1 cellular context compared by ENCODE assay signal in genomic region chr2:32627901-32628645, GRCh38.
A peak's percentile ranks its signal among the peaks of the same experiment; 100 is the strongest.
TF ChIP-seq lines count a peak whose summit lies in the region.

Gene TTC27 (plus strand): TSS chr2:32628050. CDS start chr2:32628293, 243 bp downstream.

TF ChIP-seq in HepG2, 621 proteins besides CTCF, POLR2A, EP300 and RAD21 (continued from another document and continues in another):
- TF ChIP-seq MIER3 (CRISPR knock-in tag; IDR thresholded peaks at IDR 0.05; ENCODE audit: borderline replicate concordance) (no peak; the same call in 1 of the 2 replicates), ZNF260 (CRISPR knock-in tag; IDR thresholded peaks at IDR 0.05; ENCODE audit: borderline replicate concordance, low read depth) (no peak), ZBTB33 (CRISPR knock-in tag; IDR thresholded peaks at IDR 0.05) (no peak; the same call in 1 of the 2 replicates), ZNF781 (CRISPR knock-in tag; IDR thresholded peaks at IDR 0.05; ENCODE audit: borderline replicate concordance, not compliant biosample characterization) (peak; percentile 44), GLI4 (CRISPR knock-in tag; IDR thresholded peaks at IDR 0.05; ENCODE audit: borderline replicate concordance) (peak; percentile 87; the same call in 1 of the 2 replicates), ZNF761 (CRISPR knock-in tag; conservative IDR thresholded peaks at IDR 0.05) (peak; percentile 71; the same call in 1 of the 2 replicates), POGK (CRISPR knock-in tag; conservative IDR thresholded peaks at IDR 0.05) (peak; percentile 94), ZNF274 (CRISPR knock-in tag; IDR thresholded peaks at IDR 0.05) (peak; percentile 75), ZSCAN25 (CRISPR knock-in tag; IDR thresholded peaks at IDR 0.05) (no peak), NFRKB (IDR thresholded peaks at IDR 0.05) (no peak; the same call in 1 of the 2 replicates), NCOA5 (CRISPR knock-in tag; IDR thresholded peaks at IDR 0.05) (no peak), REXO4 (CRISPR knock-in tag; IDR thresholded peaks at IDR 0.05; ENCODE audit: borderline replicate concordance) (no peak), NFAT5 (CRISPR knock-in tag; IDR thresholded peaks at IDR 0.05) (no peak), ZNF20 (CRISPR knock-in tag; IDR thresholded peaks at IDR 0.05) (no peak), REPIN1 (CRISPR knock-in tag; IDR thresholded peaks at IDR 0.05; ENCODE audit: borderline replicate concordance, low read depth) (no peak), EHMT2 (IDR thresholded peaks at IDR 0.05; ENCODE audit: borderline replicate concordance, low read depth, low read length) (no peak), HDAC1 (CRISPR knock-in tag; IDR thresholded peaks at IDR 0.05) (peak; percentile 99), ZMYM3 (CRISPR knock-in tag; IDR thresholded peaks at IDR 0.05) (peak; percentile 38; the same call in 1 of the 2 replicates), ZNF83 (CRISPR knock-in tag; IDR thresholded peaks at IDR 0.05; ENCODE audit: borderline replicate concordance) (no peak), ZNF503 (CRISPR knock-in tag; IDR thresholded peaks at IDR 0.05) (peak; percentile 49; the same call in 1 of the 2 replicates), ZNF205 (CRISPR knock-in tag; IDR thresholded peaks at IDR 0.05) (peak; percentile 86), ZC3H13 (CRISPR knock-in tag; IDR thresholded peaks at IDR 0.05) (peak; percentile 75; the same call in 1 of the 2 replicates), HMGXB4 (CRISPR knock-in tag; IDR thresholded peaks at IDR 0.05; ENCODE audit: borderline replicate concordance in 1 of 2, low read depth in 1 of 2) (peak; percentile 69 to 74; a peak in 3 of 4 replicates), GMEB2 (CRISPR knock-in tag; IDR thresholded peaks at IDR 0.05; ENCODE audit: low read depth) (no peak), GLMP (CRISPR knock-in tag; IDR thresholded peaks at IDR 0.05; ENCODE audit: borderline replicate concordance) (no peak), MTA3 (CRISPR knock-in tag; IDR thresholded peaks at IDR 0.05) (no peak), ZSCAN30 (CRISPR knock-in tag; IDR thresholded peaks at IDR 0.05) (no peak), ZNF839 (CRISPR knock-in tag; IDR thresholded peaks at IDR 0.05; ENCODE audit: borderline replicate concordance) (no peak), ZFP91 (CRISPR knock-in tag; IDR thresholded peaks at IDR 0.05; ENCODE audit: borderline replicate concordance) (peak; percentile 52; the same call in 1 of the 2 replicates), ZNF256 (CRISPR knock-in tag; conservative IDR thresholded peaks at IDR 0.05) (peak; percentile 20; the same call in 1 of the 2 replicates), ZNF580 (CRISPR knock-in tag; IDR thresholded peaks at IDR 0.05; ENCODE audit: borderline replicate concordance, low read depth) (0 out of 2 replicates have a peak, but pooled peaks have one; percentile 22), ZNF850 (CRISPR knock-in tag; conservative IDR thresholded peaks at IDR 0.05) (no peak), TBX3 (IDR thresholded peaks at IDR 0.05; ENCODE audit: borderline replicate concordance) (no peak), ZBTB8A (CRISPR knock-in tag; IDR thresholded peaks at IDR 0.05; ENCODE audit: borderline replicate concordance, low read depth) (no peak), ZNF10 (CRISPR knock-in tag; IDR thresholded peaks at IDR 0.05; ENCODE audit: borderline replicate concordance, low read depth) (no peak), AKAP8 (CRISPR knock-in tag; IDR thresholded peaks at IDR 0.05) (no peak), STAG1 (CRISPR knock-in tag; IDR thresholded peaks at IDR 0.05) (no peak), NFYC (CRISPR knock-in tag; IDR thresholded peaks at IDR 0.05) (peak; percentile 25; the same call in 1 of the 2 replicates), CBX5 (CRISPR knock-in tag; IDR thresholded peaks at IDR 0.05; ENCODE audit: borderline replicate concordance) (no peak), CSRNP1 (CRISPR knock-in tag; IDR thresholded peaks at IDR 0.05) (no peak), SIN3A (IDR thresholded peaks at IDR 0.05; ENCODE audit: borderline replicate concordance, low read depth, low read length) (peak; percentile 99), GFI1 (CRISPR knock-in tag; IDR thresholded peaks at IDR 0.05; ENCODE audit: borderline replicate concordance) (no peak), ZFP90 (CRISPR knock-in tag; IDR thresholded peaks at IDR 0.05; ENCODE audit: borderline replicate concordance) (peak; percentile 70; the same call in 1 of the 2 replicates), SMARCC2 (IDR thresholded peaks at IDR 0.05) (no peak)
